In genomic region chrX:136031626-136032025, GRCh38 we compare ENCODE assay signal across 18 cellular contexts.
"Had no signal": no experiment of that assay in that cellular context is flagged by ENCODE, and none has a peak within 500 bp of the region (broad histone marks: within the 10 kb centered on the region; RNA-seq: fewer than 3 reads in every experiment).

No MANE protein-coding gene starts in this region.

- H3K27ac Mint-ChIP-seq: activated CD4-positive, alpha-beta memory T cell treated with anti-CD3 and anti-CD28 coated beads, Interleukin-2, amount 10 ng/mL, durations not matched to agents 7 days and 5 days; activated CD4-positive, alpha-beta T cell treated with anti-CD3 and anti-CD28 coated beads for 36 hours; activated naive CD8-positive, alpha-beta T cell treated with anti-CD3 and anti-CD28 coated beads for 36 hours; immature natural killer cell; nephron; stimulated activated naive CD8-positive, alpha-beta T cell treated with anti-CD3 and anti-CD28 coated beads, Interleukin-15, amount 100 ng/mL, for 72 hours; type B pancreatic cell had no signal

- H3K9me3 ChIP-seq: colonic mucosa, mucosa of descending colon had no signal

- H3K9me3 Mint-ChIP-seq: activated CD4-positive, alpha-beta memory T cell treated with anti-CD3 and anti-CD28 coated beads, Interleukin-2, amount 10 ng/mL, durations not matched to agents 7 days and 5 days; activated naive CD8-positive, alpha-beta T cell treated with anti-CD3 and anti-CD28 coated beads for 36 hours; immature natural killer cell; nephron; stimulated activated naive CD8-positive, alpha-beta T cell treated with anti-CD3 and anti-CD28 coated beads, Interleukin-15, amount 100 ng/mL, for 72 hours; type B pancreatic cell had no signal

- DNase-seq: activated CD4-positive, alpha-beta memory T cell treated with anti-CD3 and anti-CD28 coated beads, Interleukin-2, amount 10 ng/mL, durations not matched to agents 7 days and 5 days; activated CD4-positive, alpha-beta T cell treated with anti-CD3 and anti-CD28 coated beads for 36 hours; activated gamma-delta T cell; activated naive CD8-positive, alpha-beta T cell treated with anti-CD3 and anti-CD28 coated beads for 36 hours; activated T-cell treated with anti-CD3 and anti-CD28 coated beads, Interleukin-2, amount 50 U/mL, for 48 hours; anterior cingulate cortex; colonic mucosa; effector CD4-positive, alpha-beta T cell; immature natural killer cell; left colon; mucosa of descending colon; stimulated activated CD4-positive, alpha-beta T cell treated with anti-CD3 and anti-CD28 coated beads, Interleukin-15, amount 100 ng/mL, for 24 hours; stimulated activated CD4-positive, alpha-beta T cell treated with anti-CD3 and anti-CD28 coated beads, Interleukin-4, amount 100 ng/mL, for 24 hours; stimulated activated naive CD8-positive, alpha-beta T cell treated with anti-CD3 and anti-CD28 coated beads, Interleukin-15, amount 100 ng/mL, for 72 hours; WERI-Rb-1 had no signal

- H3K27ac ChIP-seq: cardiac muscle cell, WERI-Rb-1 had no signal

- H3K4me1 Mint-ChIP-seq: activated CD4-positive, alpha-beta memory T cell treated with anti-CD3 and anti-CD28 coated beads, Interleukin-2, amount 10 ng/mL, durations not matched to agents 7 days and 5 days; activated CD4-positive, alpha-beta T cell treated with anti-CD3 and anti-CD28 coated beads for 36 hours; activated naive CD8-positive, alpha-beta T cell treated with anti-CD3 and anti-CD28 coated beads for 36 hours; immature natural killer cell; stimulated activated naive CD8-positive, alpha-beta T cell treated with anti-CD3 and anti-CD28 coated beads, Interleukin-15, amount 100 ng/mL, for 72 hours had no signal

- H3K27me3 ChIP-seq: cardiac muscle cell, colonic mucosa had no signal

- H3K4me3 Mint-ChIP-seq: activated CD4-positive, alpha-beta memory T cell treated with anti-CD3 and anti-CD28 coated beads, Interleukin-2, amount 10 ng/mL, durations not matched to agents 7 days and 5 days; activated CD4-positive, alpha-beta T cell treated with anti-CD3 and anti-CD28 coated beads for 36 hours; activated naive CD8-positive, alpha-beta T cell treated with anti-CD3 and anti-CD28 coated beads for 36 hours; immature natural killer cell; nephron; stimulated activated naive CD8-positive, alpha-beta T cell treated with anti-CD3 and anti-CD28 coated beads, Interleukin-15, amount 100 ng/mL, for 72 hours; type B pancreatic cell had no signal

- ATAC-seq: activated CD4-positive, alpha-beta T cell treated with anti-CD3 and anti-CD28 coated beads for 36 hours; left colon; mucosa of descending colon; stimulated activated naive CD8-positive, alpha-beta T cell treated with anti-CD3 and anti-CD28 coated beads, Interleukin-15, amount 100 ng/mL, for 72 hours had no signal

- H3K4me3 ChIP-seq: cardiac muscle cell, colonic mucosa, mucosa of descending colon had no signal

- H3K36me3 ChIP-seq: cardiac muscle cell, colonic mucosa, WERI-Rb-1 had no signal

- H3K4me1 ChIP-seq: colonic mucosa had no signal
